Comparison of ENCODE assay signal across 1 cellular context in the genomic region with DNA sequence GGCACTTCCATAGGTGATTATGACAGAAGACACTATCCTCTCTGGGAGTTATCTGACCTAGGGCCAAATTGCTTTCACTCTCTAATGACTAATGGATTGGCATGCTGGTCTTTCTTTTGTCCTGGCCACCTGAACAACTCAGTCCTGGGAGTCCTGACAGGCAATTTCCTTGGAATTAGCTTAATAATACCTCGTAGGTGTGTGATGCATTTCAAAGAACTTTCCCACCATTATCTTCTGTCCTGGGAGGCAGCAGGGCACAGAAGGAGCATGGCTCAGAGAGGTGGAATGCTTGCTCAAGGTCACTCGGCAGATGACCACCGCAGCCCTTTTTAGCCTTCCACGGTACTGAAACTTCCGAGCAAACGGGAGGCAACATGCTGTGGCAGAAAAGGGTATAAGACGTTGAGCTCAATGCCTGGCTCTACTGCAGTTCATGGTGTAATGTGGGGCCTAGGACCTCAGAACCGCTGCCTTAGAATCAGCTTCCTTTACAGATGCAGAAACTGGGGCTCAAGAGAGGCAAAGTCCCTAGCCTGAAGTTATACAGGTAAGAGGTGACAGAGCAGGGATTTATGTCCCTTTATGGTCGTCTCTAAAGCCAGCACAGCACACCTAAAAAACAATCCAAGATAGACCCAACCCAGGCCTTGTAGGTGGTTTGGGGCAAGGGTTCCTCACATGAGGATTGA.
A peak's percentile ranks its signal among the peaks of the same experiment; 100 is the strongest.
TF ChIP-seq lines count a peak whose summit lies in the region.

No MANE protein-coding gene starts in this region.

TF ChIP-seq in SK-N-SH, 30 proteins besides CTCF, POLR2A, EP300 and RAD21 (continued from another document):
- TF ChIP-seq REST (IDR thresholded peaks at IDR 0.05; ENCODE audit: low read depth, low read length), result peak; percentile 79
- TF ChIP-seq TEAD4 (IDR thresholded peaks at IDR 0.05; ENCODE audit: borderline replicate concordance, insufficient read depth), result peak; percentile 24; the same call in 1 of the 2 replicates
- TF ChIP-seq, protein P1, sequence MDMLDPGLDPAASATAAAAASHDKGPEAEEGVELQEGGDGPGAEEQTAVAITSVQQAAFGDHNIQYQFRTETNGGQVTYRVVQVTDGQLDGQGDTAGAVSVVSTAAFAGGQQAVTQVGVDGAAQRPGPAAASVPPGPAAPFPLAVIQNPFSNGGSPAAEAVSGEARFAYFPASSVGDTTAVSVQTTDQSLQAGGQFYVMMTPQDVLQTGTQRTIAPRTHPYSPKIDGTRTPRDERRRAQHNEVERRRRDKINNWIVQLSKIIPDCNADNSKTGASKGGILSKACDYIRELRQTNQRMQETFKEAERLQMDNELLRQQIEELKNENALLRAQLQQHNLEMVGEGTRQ (IDR thresholded peaks at IDR 0.05; ENCODE audit: borderline replicate concordance, low read depth, low read length), result no peak
- TF ChIP-seq, protein P2, sequence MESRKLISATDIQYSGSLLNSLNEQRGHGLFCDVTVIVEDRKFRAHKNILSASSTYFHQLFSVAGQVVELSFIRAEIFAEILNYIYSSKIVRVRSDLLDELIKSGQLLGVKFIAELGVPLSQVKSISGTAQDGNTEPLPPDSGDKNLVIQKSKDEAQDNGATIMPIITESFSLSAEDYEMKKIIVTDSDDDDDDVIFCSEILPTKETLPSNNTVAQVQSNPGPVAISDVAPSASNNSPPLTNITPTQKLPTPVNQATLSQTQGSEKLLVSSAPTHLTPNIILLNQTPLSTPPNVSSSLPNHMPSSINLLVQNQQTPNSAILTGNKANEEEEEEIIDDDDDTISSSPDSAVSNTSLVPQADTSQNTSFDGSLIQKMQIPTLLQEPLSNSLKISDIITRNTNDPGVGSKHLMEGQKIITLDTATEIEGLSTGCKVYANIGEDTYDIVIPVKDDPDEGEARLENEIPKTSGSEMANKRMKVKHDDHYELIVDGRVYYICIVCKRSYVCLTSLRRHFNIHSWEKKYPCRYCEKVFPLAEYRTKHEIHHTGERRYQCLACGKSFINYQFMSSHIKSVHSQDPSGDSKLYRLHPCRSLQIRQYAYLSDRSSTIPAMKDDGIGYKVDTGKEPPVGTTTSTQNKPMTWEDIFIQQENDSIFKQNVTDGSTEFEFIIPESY (IDR thresholded peaks at IDR 0.05; ENCODE audit: borderline replicate concordance, low read depth), result peak; percentile 68; the same call in 1 of the 2 replicates
- no peak for TF ChIP-seq RCOR1 (IDR thresholded peaks at IDR 0.05; ENCODE audit: low read length)
- TF ChIP-seq, protein P3, sequence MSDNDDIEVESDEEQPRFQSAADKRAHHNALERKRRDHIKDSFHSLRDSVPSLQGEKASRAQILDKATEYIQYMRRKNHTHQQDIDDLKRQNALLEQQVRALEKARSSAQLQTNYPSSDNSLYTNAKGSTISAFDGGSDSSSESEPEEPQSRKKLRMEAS (IDR thresholded peaks at IDR 0.05; ENCODE audit: low read depth), result 0 out of 2 replicates have a peak, but pooled peaks have one; percentile 38
- TF ChIP-seq USF1 (IDR thresholded peaks at IDR 0.05; ENCODE audit: borderline replicate concordance, low read depth), result no peak
- no peak for TF ChIP-seq CHD2 (IDR thresholded peaks at IDR 0.05; ENCODE audit: low read length, partially characterized antibody)
- TF ChIP-seq POLR2AphosphoS5 (IDR thresholded peaks at IDR 0.05; ENCODE audit: low read depth, low read length), result peak; percentile 44; the same call in 1 of the 2 replicates
- peak; percentile 42; the same call in 1 of the 2 replicates for TF ChIP-seq NFIC (IDR thresholded peaks at IDR 0.05; ENCODE audit: borderline replicate concordance)
- no peak for TF ChIP-seq FOXM1 (IDR thresholded peaks at IDR 0.05; ENCODE audit: low read depth)
- no peak for TF ChIP-seq GABPA (IDR thresholded peaks at IDR 0.05; ENCODE audit: low read depth)
- TF ChIP-seq GATA2 (CRISPR knock-in tag; IDR thresholded peaks at IDR 0.05), result no peak
